Comparison of ENCODE assay signal across 35 cellular contexts in the genomic region with DNA sequence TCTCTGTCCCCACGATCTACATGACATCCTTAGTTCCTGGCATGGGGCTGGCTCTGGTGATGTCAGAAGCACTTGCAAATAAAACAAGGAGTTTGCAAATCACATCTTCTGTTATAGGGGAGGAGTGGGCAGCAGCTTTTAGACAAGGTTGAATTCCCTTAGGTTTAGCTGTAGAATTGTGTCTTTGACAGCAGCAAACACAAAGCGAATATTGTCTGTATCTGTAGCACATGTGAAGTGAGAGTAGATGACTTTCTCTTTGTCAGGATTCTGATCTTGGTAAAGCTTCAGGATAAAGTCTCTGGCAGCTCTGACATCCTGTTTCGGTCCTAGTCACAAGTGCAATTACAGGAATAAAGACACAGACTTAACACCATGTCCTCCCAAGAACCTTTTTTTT.
"Had no signal": no experiment of that assay in that cellular context is flagged by ENCODE, and none has a peak within 500 bp of the region (broad histone marks: within the 10 kb centered on the region; RNA-seq: fewer than 3 reads in every experiment).

No MANE protein-coding gene starts in this region.

- DNase-seq: Karpas-422, Kasumi-1, MG63, MM.1S, MV-4-11, NCI-H1048, NCI-H1092, NCI-H1092 treated with DMSO at 0.1 percent for 48 hours, NCI-H1105, NCI-H1105 treated with DMSO at 0.1 percent for 48 hours, NCI-H1417, NCI-H1417 treated with DMSO at 0.1 percent for 48 hours, NCI-H1436, NCI-H1436 treated with DMSO at 0.1 percent for 48 hours, NCI-H146, NCI-H1694, NCI-H1694 treated with DMSO at 0.1 percent for 48 hours, NCI-H187, NCI-H187 treated with DMSO at 0.1 percent for 48 hours, NCI-H1930, NCI-H2029, NCI-H2029 treated with DMSO at 0.1 percent for 48 hours, NCI-H2081 treated with DMSO at 0.1 percent for 48 hours, NCI-H2107, NCI-H2171, NCI-H2171 treated with DMSO at 0.1 percent for 48 hours, NCI-H2227 treated with DMSO at 0.1 percent for 48 hours, NCI-H226, NCI-H345, NCI-H446, NCI-H446 treated with DMSO at 0.1 percent for 48 hours, NCI-H510A, NCI-H510A treated with DMSO at 0.1 percent for 48 hours, NCI-H524, NCI-H524 treated with DMSO at 0.1 percent for 48 hours had no signal
